Comparison of ENCODE assay signal across 8 cellular contexts in genomic region chr10:123135415-123136141, GRCh38. TPM values are rescaled to one million over a fixed set of nuclear protein-coding genes. Genes with fewer than 3 reads are reported as not detected.
A peak's percentile ranks its signal among the peaks of the same experiment; 100 is the strongest.
DNase-seq lines count a peak whose midpoint lies in the region; ATAC-seq, FAIRE-seq and TF ChIP-seq lines count a peak whose summit lies in the region.

TSS of gene HMX3 (plus strand) at chr10:123135970. CDS start at chr10:123136051, 81 bp downstream.

- H3K9ac ChIP-seq in colonic mucosa (ENCODE audit: low read depth in 2 of 2, low read length in 2 of 2) (peak within 1 kb of the TSS in 1 of 2 donors; percentile 43), trophoblast cell (ENCODE audit: low read length) (no peak within 1 kb of the TSS)

- CTCF ChIA-PET in AG04449 (lab: Yijun Ruan, JAX), result no interaction called here

- no peak within 1 kb of the TSS for H3K4ac ChIP-seq in trophoblast cell (ENCODE audit: low read depth, low read length)

- no CpG with 5 or more reads among the region's 76 CpGs for WGBS in trophoblast cell (ENCODE audit: extremely low coverage, insufficient coverage, insufficient read length)

- POLR2A ChIA-PET in AG04449 (lab: Yijun Ruan, JAX), result no interaction called here

- H2AK5ac ChIP-seq in trophoblast cell (ENCODE audit: low read length), result no peak within 1 kb of the TSS

- peak within 1 kb of the TSS; percentile 60 for H3K4me2 ChIP-seq in trophoblast cell (ENCODE audit: low read length)

- no peak within 1 kb of the TSS for H3K27ac ChIP-seq in RWPE2 (ENCODE audit: poor library complexity, severe bottlenecking)
- H3K27ac ChIP-seq in colonic mucosa, result no peak within 1 kb of the TSS
- H3K27ac ChIP-seq in trophoblast cell (ENCODE audit: low read depth, low read length), result no peak within 1 kb of the TSS

- ATAC-seq in RWPE2 (ENCODE audit: low read depth), result no peak

- no peaks in the 10 kb centered on the region for H3K36me3 ChIP-seq in RWPE2 (ENCODE audit: low read depth)
- H3K36me3 ChIP-seq in colonic mucosa, result no peaks in the 10 kb centered on the region
- no peaks in the 10 kb centered on the region for H3K36me3 ChIP-seq in trophoblast cell (ENCODE audit: control insufficient read depth in 1 of 2, insufficient read depth in 2 of 2, low read length in 2 of 2)

- no peaks in the 10 kb centered on the region for H3K9me3 ChIP-seq in RWPE2 (ENCODE audit: severe bottlenecking)
- no peaks in the 10 kb centered on the region for H3K9me3 ChIP-seq in colonic mucosa
- H3K9me3 ChIP-seq in trophoblast cell (ENCODE audit: insufficient read depth, low read depth, low read length), result peaks cover 5% of the 10 kb centered on the region

- H3K4me1 ChIP-seq in RWPE2 (ENCODE audit: insufficient read depth, poor library complexity, severe bottlenecking), result no peaks in the 10 kb centered on the region
- H3K4me1 ChIP-seq in colonic mucosa, result peaks cover 10% of the 10 kb centered on the region
- peaks cover 15 to 33% of the 10 kb centered on the region in 2 experiments for H3K4me1 ChIP-seq in trophoblast cell (ENCODE audit: control insufficient read depth in 1 of 2, insufficient read depth in 2 of 2, low read length in 2 of 2)

- H3K23ac ChIP-seq in trophoblast cell (ENCODE audit: low read length), result no peak within 1 kb of the TSS

- intact Hi-C loops in colonic mucosa (cut with DNase I), result no loop called here

- no peak within 1 kb of the TSS for H2BK120ac ChIP-seq in trophoblast cell (ENCODE audit: insufficient read depth, low read length, poor library complexity)

- no peak within 1 kb of the TSS for H2BK12ac ChIP-seq in trophoblast cell (ENCODE audit: low read length)

- DNase-seq in AG04449 (ENCODE audit: low read depth, low spot score) (no peak), GM19239 (ENCODE audit: insufficient read length, low spot score) (no peak), RWPE2 (ENCODE audit: low spot score) (no peak), colonic mucosa (no peak), trophoblast cell (no peak), 8988T (no peak), NCI-H187 treated with DMSO at 0.1 percent for 48 hours (lab: John Stamatoyannopoulos, UW) (no peak), NCI-H510A treated with DMSO at 0.1 percent for 48 hours (lab: John Stamatoyannopoulos, UW) (no peak)

- H2BK5ac ChIP-seq in trophoblast cell (ENCODE audit: low read depth, low read length, poor library complexity), result no peak within 1 kb of the TSS

- H3K79me2 ChIP-seq in trophoblast cell (ENCODE audit: control insufficient read depth, insufficient read depth, low read length, poor library complexity), result no peaks in the 10 kb centered on the region

- peak; percentile 18 for FAIRE-seq in GM19239 (lab: Jason Lieb, UNC)

- no peaks in the 10 kb centered on the region for H3K79me1 ChIP-seq in trophoblast cell (ENCODE audit: low read length)

- H4K8ac ChIP-seq in trophoblast cell (ENCODE audit: low read depth, low read length), result no peak within 1 kb of the TSS

- no peak within 1 kb of the TSS for H3K18ac ChIP-seq in trophoblast cell (ENCODE audit: low read length)

- peak within 1 kb of the TSS; percentile 38 for H3K4me3 ChIP-seq in AG04449 (ENCODE audit: low read depth, low read length)
- H3K4me3 ChIP-seq in RWPE2 (ENCODE audit: severe bottlenecking), result peak within 1 kb of the TSS; percentile 27
- peak within 1 kb of the TSS; percentile 27 for H3K4me3 ChIP-seq in colonic mucosa
- no peak within 1 kb of the TSS for H3K4me3 ChIP-seq in trophoblast cell (ENCODE audit: low read depth, low read length)

- TF ChIP-seq CTCF in AG04449 (IDR thresholded peaks at IDR 0.05; ENCODE audit: insufficient read depth, low read length, missing control alignments), result no peak
- TF ChIP-seq CTCF in RWPE2 (IDR thresholded peaks at IDR 0.05; ENCODE audit: poor library complexity, severe bottlenecking), result no peak
- no peak for TF ChIP-seq CTCF in colonic mucosa (IDR thresholded peaks at IDR 0.05)

- no peak within 1 kb of the TSS for H4K12ac ChIP-seq in trophoblast cell (ENCODE audit: low read depth, low read length)

- H3K27me3 ChIP-seq in RWPE2 (ENCODE audit: insufficient read depth, poor library complexity, severe bottlenecking) (peaks cover 97% of the 10 kb centered on the region), colonic mucosa (peaks cover 96% of the 10 kb centered on the region), trophoblast cell (ENCODE audit: insufficient read depth, low read length) (peaks cover 83% of the 10 kb centered on the region)

- H4K91ac ChIP-seq in trophoblast cell (ENCODE audit: low read depth, low read length), result no peak within 1 kb of the TSS

- H3K14ac ChIP-seq in trophoblast cell (ENCODE audit: low read length), result no peak within 1 kb of the TSS

- no peak within 1 kb of the TSS for H2AFZ ChIP-seq in trophoblast cell (ENCODE audit: insufficient read depth, low read length, poor library complexity)

RNA-seq across cellular contexts. Expression of gene HMX3, which starts in this region (rescaled TPM):
- under 1 TPM; 0.35 to 0.64 TPM for total RNA-seq in colonic mucosa
- polyA plus RNA-seq in trophoblast cell (2013), result not detected in 2 replicates
